In genomic region chr6:16470502-16471221, GRCh38 we compare ENCODE assay signal across 20 cellular contexts.
DNase-seq lines count a peak whose midpoint lies in the region; ATAC-seq, FAIRE-seq and TF ChIP-seq lines count a peak whose summit lies in the region.
"Had no signal": no experiment of that assay in that cellular context is flagged by ENCODE, and none has a peak within 500 bp of the region (broad histone marks: within the 10 kb centered on the region; RNA-seq: fewer than 3 reads in every experiment).

No MANE protein-coding gene starts in this region.

- TF ChIP-seq POLR2A in GM12878 (IDR thresholded peaks at IDR 0.05; ENCODE audit: low read depth, low read length), result no peak

- H3K36me3 ChIP-seq in A673 (ENCODE audit: insufficient read depth, low read length, poor library complexity, severe bottlenecking) (no peaks in the 10 kb centered on the region), GM12878 (ENCODE audit: control insufficient read depth in 2 of 2, insufficient read depth in 2 of 2, low read length in 1 of 2) (peaks cover 0 to 9% of the 10 kb centered on the region in 2 experiments; a peak in 3 of 4 replicates)
- H3K36me3 ChIP-seq: esophagus muscularis mucosa, thoracic aorta had no signal

- in situ Hi-C loops in GM12878 (cut with MboI), result loop anchor here (5.0 kb wide), 2 partner anchors 48 to 122 kb away; no protein-coding TSS in a partner anchor

- SMC1A ChIA-PET in GM12878 (lab: Charles Lee; ENCODE audit: uncharacterized antibody, unreplicated experiment), result interaction anchor here (0.7 to 19.6 kb wide), 22 partner anchors 10 to 298 kb away, joined by 3 to 388 read pairs (median 20); partner anchors contain the start of gene ATXN1

- H3K4me1 Mint-ChIP-seq in CD4-positive, alpha-beta T cell (ENCODE audit: low read depth), result peaks cover 65% of the 10 kb centered on the region

- BruUV-seq in A673 (replicated peaks; lab: Mats Ljungman, UMichigan), result no TSS peak
- TSS peak; percentile 3 for BruUV-seq in GM12878 (replicated peaks; lab: Mats Ljungman, UMichigan)

- no peaks in the 10 kb centered on the region for H3K9me3 Mint-ChIP-seq in CD4-positive, alpha-beta T cell

- no peaks in the 10 kb centered on the region for H4K20me1 ChIP-seq in GM12878 (ENCODE audit: control insufficient read depth, insufficient read depth)

- peak overlapping the region; percentile 74 for H3K9ac ChIP-seq in GM12878 (ENCODE audit: control insufficient read depth, insufficient read depth, low read length)
- H3K9ac ChIP-seq: GM23248 had no signal

- DNase-seq in A673 (ENCODE audit: low spot score) (peak; percentile 39), NCI-H69 (lab: John Stamatoyannopoulos, UW) (peak; percentile 68), GM12878 (ENCODE audit: low read depth, low spot score) (no peak), NCI-H446 (lab: John Stamatoyannopoulos, UW) (no peak), HPDE6-E6E7 (ENCODE audit: extremely low spot score) (no peak), NCI-H2081 treated with DMSO at 0.1 percent for 48 hours (lab: John Stamatoyannopoulos, UW) (no peak), OCI-M1 (lab: John Stamatoyannopoulos, UW) (no peak)
- DNase-seq in CD4-positive, alpha-beta T cell, result no peak
- DNase-seq: activated CD4-positive, alpha-beta T cell treated with anti-CD3 and anti-CD28 coated beads, Interleukin-2, amount 10 ng/mL, durations not matched to agents 7 days and 5 days; activated effector memory CD4-positive, alpha-beta T cell treated with Interleukin-2 at 50 U/mL for 16 hours; body of pancreas; DND-41; dorsolateral prefrontal cortex; GM23248; NCI-H2107; nephron progenitor cell had no signal

- POLR2A ChIA-PET in A673 (lab: Charles Lee; ENCODE audit: low non-redundant PET), result interaction anchor here (0.7 kb wide), 1 partner anchor 47 kb away, joined by 3 read pairs; no protein-coding TSS in a partner anchor
- POLR2A ChIA-PET in CD4-positive, alpha-beta T cell (lab: Charles Lee), result no interaction called here
- POLR2A ChIA-PET in GM12878 (lab: Charles Lee), result interaction anchor here (0.6 to 13.5 kb wide), 19 partner anchors 9 to 291 kb away, joined by 3 to 256 read pairs (median 5); partner anchors contain the start of gene ATXN1

- RAD21 ChIA-PET in GM12878 (lab: Charles Lee; ENCODE audit: unreplicated experiment), result interaction anchor here (0.6 to 14.4 kb wide), 37 partner anchors 10 to 292 kb away, joined by 3 to 215 read pairs (median 5); partner anchors contain the start of gene ATXN1

- 0 out of 2 replicates have a peak, but pooled peaks have one; percentile 7 for TF ChIP-seq RAD21 in GM12878 (IDR thresholded peaks at IDR 0.05; ENCODE audit: insufficient read depth, low read depth, low read length)

- CTCF ChIA-PET in A673 (lab: Charles Lee), result no interaction called here
- CTCF ChIA-PET in CD4-positive, alpha-beta T cell (lab: Charles Lee), result interaction anchor here (0.9 to 3.3 kb wide), 5 partner anchors 17 to 139 kb away, joined by 3 to 9 read pairs (median 4); no protein-coding TSS in a partner anchor
- CTCF ChIA-PET in GM12878 (lab: Yijun Ruan, JAX), result interaction anchor here (0.7 to 9.9 kb wide), 24 partner anchors 10 to 300 kb away, joined by 3 to 155 read pairs (median 7); no protein-coding TSS in a partner anchor

- peak overlapping the region; percentile 25 for H2AFZ ChIP-seq in GM12878 (ENCODE audit: control insufficient read depth, low read depth, low read length)
- H2AFZ ChIP-seq: GM23248 had no signal

- peaks cover 54% of the 10 kb centered on the region for H3K79me2 ChIP-seq in GM12878 (ENCODE audit: control insufficient read depth, insufficient read depth, low read length)

- no peak overlapping the region for H3K4me3 Mint-ChIP-seq in CD4-positive, alpha-beta T cell
- H3K4me3 Mint-ChIP-seq: activated CD4-positive, alpha-beta T cell treated with anti-CD3 and anti-CD28 coated beads, Interleukin-2, amount 10 ng/mL, durations not matched to agents 7 days and 5 days; nephron progenitor cell had no signal

- H3K27me3 Mint-ChIP-seq in CD4-positive, alpha-beta T cell, result no peaks in the 10 kb centered on the region
- H3K27me3 Mint-ChIP-seq: activated CD4-positive, alpha-beta T cell treated with anti-CD3 and anti-CD28 coated beads, Interleukin-2, amount 10 ng/mL, durations not matched to agents 7 days and 5 days had no signal

- no peak for TF ChIP-seq CTCF in A673 (conservative IDR thresholded peaks at IDR 0.05; ENCODE audit: low read depth, low read length)
- no peak for TF ChIP-seq CTCF in CD4-positive, alpha-beta T cell (IDR thresholded peaks at IDR 0.05)
- no peak for TF ChIP-seq CTCF in GM12878 (IDR thresholded peaks at IDR 0.05 in 2 of 3, conservative IDR thresholded peaks at IDR 0.05 in 1 of 3; ENCODE audit: control insufficient read depth in 2 of 3, extremely low read depth in 1 of 3, insufficient read depth in 1 of 3, low read depth in 3 of 3, low read length in 3 of 3)

- intact Hi-C loops in A673 (cut with micrococcal nuclease; ENCODE audit: unreplicated experiment) (no loop called here), GM12878 (cut with micrococcal nuclease; ENCODE audit: unreplicated experiment) (loop anchor here (1.0 to 5.0 kb wide), 6 partner anchors 32 to 292 kb away; partner anchors contain the start of gene ATXN1)
- intact Hi-C loops in CD4-positive, alpha-beta T cell (cut with DNase I, micrococcal nuclease), result loop anchor here in 1 of 2 experiments (5.0 kb wide), 2 partner anchors 33 to 42 kb away; no protein-coding TSS in a partner anchor

- no peak overlapping the region for H3K27ac ChIP-seq in A673 (ENCODE audit: low read depth, low read length, poor library complexity, severe bottlenecking)
- H3K27ac ChIP-seq in CD4-positive, alpha-beta T cell (ENCODE audit: low read depth, low read length), result no peak overlapping the region
- H3K27ac ChIP-seq in GM12878 (ENCODE audit: control insufficient read depth, insufficient read depth), result peak overlapping the region; percentile 90
- H3K27ac ChIP-seq: body of pancreas, dorsolateral prefrontal cortex, esophagus muscularis mucosa, GM23248, thoracic aorta had no signal

- H3K4me3 ChIP-seq in A673 (ENCODE audit: low read depth, low read length, poor library complexity, severe bottlenecking) (no peak overlapping the region), GM12878 (0 out of 2 replicates have a peak overlapping the region, but pooled peaks have one; percentile 9)
- H3K4me3 ChIP-seq: body of pancreas, dorsolateral prefrontal cortex, esophagus muscularis mucosa, GM23248, thoracic aorta had no signal

- H3K36me3 Mint-ChIP-seq in CD4-positive, alpha-beta T cell (ENCODE audit: low read depth), result peaks cover 8% of the 10 kb centered on the region

- 0 out of 4 replicates have a peak, but pooled peaks of 1 of the 2 experiments have one; percentile 19 for TF ChIP-seq EP300 in GM12878 (IDR thresholded peaks at IDR 0.05; ENCODE audit: borderline replicate concordance in 1 of 2, control insufficient read depth in 1 of 2, low read depth in 2 of 2, low read length in 2 of 2)

- no peak for ATAC-seq in CD4-positive, alpha-beta T cell (ENCODE audit: poor library complexity)
- no peak; the same call in 1 of the 3 replicates for ATAC-seq in GM12878
- ATAC-seq: body of pancreas, Right ventricle myocardium inferior had no signal

- H3K4me2 ChIP-seq in GM12878 (ENCODE audit: control insufficient read depth, insufficient read depth), result peak overlapping the region; percentile 83

- H3K9me3 ChIP-seq in A673 (ENCODE audit: low read depth, low read length, poor library complexity, severe bottlenecking) (no peaks in the 10 kb centered on the region), GM12878 (replicated peaks; ENCODE audit: control insufficient read depth, insufficient read depth, low read length) (peaks cover 4% of the 10 kb centered on the region; the same call in 2 of the 3 replicates)
- H3K9me3 ChIP-seq in CD4-positive, alpha-beta T cell (ENCODE audit: control insufficient read depth, low read length), result no peaks in the 10 kb centered on the region
- H3K9me3 ChIP-seq: body of pancreas, esophagus muscularis mucosa, thoracic aorta had no signal

- H3K27me3 ChIP-seq in A673 (replicated peaks; ENCODE audit: insufficient read depth, low read depth, low read length, poor library complexity) (no peaks in the 10 kb centered on the region), GM12878 (replicated peaks in 1 of 2; ENCODE audit: control insufficient read depth in 2 of 2, insufficient read depth in 2 of 2, low read length in 1 of 2) (no peaks in the 10 kb centered on the region)
- H3K27me3 ChIP-seq in CD4-positive, alpha-beta T cell (ENCODE audit: control insufficient read depth, insufficient read depth, low read length), result no peaks in the 10 kb centered on the region
- H3K27me3 ChIP-seq: body of pancreas, dorsolateral prefrontal cortex, esophagus muscularis mucosa had no signal

- H3K27ac Mint-ChIP-seq in CD4-positive, alpha-beta T cell, result peak overlapping the region; percentile 56
- H3K27ac Mint-ChIP-seq: activated CD4-positive, alpha-beta T cell treated with anti-CD3 and anti-CD28 coated beads, Interleukin-2, amount 10 ng/mL, durations not matched to agents 7 days and 5 days had no signal

- peaks cover 12% of the 10 kb centered on the region for H3K4me1 ChIP-seq in A673 (ENCODE audit: insufficient read depth, low read length, poor library complexity, severe bottlenecking)
- H3K4me1 ChIP-seq in GM12878 (ENCODE audit: control insufficient read depth, insufficient read depth, low read length), result peaks cover 64% of the 10 kb centered on the region

- WGBS in GM12878 (ENCODE audit: insufficient coverage, insufficient replicate concordance, low lambda C conversion rate, missing lambda C conversion rate), result 2% methylated on average over 2 of the region's 2 CpGs

- FAIRE-seq in GM12878 (lab: Jason Lieb, UNC), result no peak
- FAIRE-seq: islet of Langerhans had no signal

TF ChIP-seq in GM12878, 131 proteins besides CTCF, POLR2A, EP300 and RAD21 (continues in another document):
- TF ChIP-seq GATAD2B (conservative IDR thresholded peaks at IDR 0.05; ENCODE audit: low read depth) (peak; percentile 14; the same call in 1 of the 2 replicates), LARP7 (IDR thresholded peaks at IDR 0.05) (no peak), ETV6 (conservative IDR thresholded peaks at IDR 0.05 in 1 of 2, IDR thresholded peaks at IDR 0.05 in 1 of 2; ENCODE audit: borderline replicate concordance in 1 of 2, low read depth in 1 of 2) (no peak), TAF1 (IDR thresholded peaks at IDR 0.05; ENCODE audit: borderline replicate concordance, low read depth, low read length) (no peak)

Comparison
In these comparisons a context has a peak if more than half of its experiments do, and no peak if none do; other contexts are left out.
1. DNase-seq: peak in A673 (single experiment) and NCI-H69 (single experiment); none in CD4-positive, alpha-beta T cell (0 of 10), GM12878 (single experiment), NCI-H446 (0 of 2), HPDE6-E6E7 (single experiment), NCI-H2081 treated with DMSO at 0.1 percent for 48 hours (single experiment) and OCI-M1 (single experiment).